In the genomic region with DNA sequence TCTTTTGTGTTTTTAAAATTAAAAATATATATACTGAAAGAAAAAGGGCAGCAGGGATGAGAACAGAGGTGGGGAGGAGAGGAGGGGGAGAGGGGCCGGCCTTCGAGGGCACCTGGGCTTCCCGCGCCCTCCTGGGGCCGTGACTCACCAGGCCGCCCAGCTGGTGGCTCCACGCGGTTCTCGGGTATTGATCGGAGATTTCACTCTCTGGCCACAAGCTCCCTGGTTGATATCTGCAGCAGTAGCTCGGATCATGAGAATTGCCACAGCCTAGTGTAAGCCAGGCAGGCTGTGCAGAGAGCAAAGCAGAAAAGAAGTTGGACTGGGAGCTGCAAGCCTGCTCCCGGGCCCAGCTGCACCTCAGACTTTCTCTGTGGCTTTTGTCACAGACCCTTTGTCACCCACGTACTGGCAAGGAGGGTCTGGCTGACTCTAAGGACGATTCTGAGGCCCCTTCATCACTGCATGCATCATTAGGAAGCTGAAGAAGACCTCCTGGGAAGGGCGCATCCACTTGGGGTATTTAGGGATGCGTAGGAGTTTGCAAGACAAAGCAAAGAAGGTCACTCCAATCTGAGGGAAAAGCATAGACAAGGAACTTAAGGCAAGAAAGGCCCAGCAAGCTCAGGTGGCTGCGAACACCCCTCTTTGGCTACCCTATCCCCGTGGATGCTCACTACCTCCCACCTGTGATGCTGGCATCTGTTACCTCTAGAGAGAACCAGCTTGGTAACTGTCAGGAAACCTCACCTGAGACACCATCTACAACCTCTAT, we compare ENCODE assay signal across 22 cellular contexts.
"Had no signal": no experiment of that assay in that cellular context is flagged by ENCODE, and none has a peak within 500 bp of the region (broad histone marks: within the 10 kb centered on the region; RNA-seq: fewer than 3 reads in every experiment).

No MANE protein-coding gene starts in this region.

- H3K9me3 ChIP-seq: mucosa of descending colon, ovary, thoracic aorta, upper lobe of left lung had no signal

- ATAC-seq: activated T-cell treated with anti-CD3 and anti-CD28 coated beads, Interleukin-2, amount 50 U/mL, for 72 hours; foreskin keratinocyte; left ventricle myocardium superior; mucosa of descending colon; sciatic nerve; stimulated activated naive B cell treated with anti-CD40 and anti-IgM and Interleukin-4, amounts not matched to agents 10 μg/mL and 1 μg/mL and 100 μg/mL, for 72 hours had no signal

- H3K27me3 ChIP-seq: foreskin keratinocyte, ovary, upper lobe of left lung had no signal

- H3K4me2 ChIP-seq: hepatocyte had no signal

- DNase-seq: activated CD4-positive, CD25-positive, alpha-beta regulatory T cell; activated gamma-delta T cell treated with Interleukin-2 at 50 U/mL for 16 hours; activated T-cell treated with anti-CD3 and anti-CD28 coated beads, Interleukin-2, amount 50 U/mL, for 72 hours; dorsolateral prefrontal cortex; foreskin keratinocyte; kidney glomerular epithelial cell; left ventricle myocardium superior; mesenchymal stem cell; mucosa of descending colon; naive B cell; stimulated activated naive B cell treated with anti-CD40 and anti-IgM and Interleukin-4, amounts not matched to agents 10 μg/mL and 1 μg/mL and 100 μg/mL, for 72 hours; T-helper 1 cell; T-helper 9 cell; upper lobe of left lung had no signal

- H3K9me3 Mint-ChIP-seq: activated T-cell treated with anti-CD3 and anti-CD28 coated beads, Interleukin-2, amount 50 U/mL, for 72 hours; neural crest cell had no signal

- H3K27ac Mint-ChIP-seq: activated naive CD8-positive, alpha-beta T cell; activated T-cell treated with anti-CD3 and anti-CD28 coated beads, Interleukin-2, amount 50 U/mL, for 72 hours; naive B cell; stimulated activated naive B cell treated with anti-CD40 and anti-IgM and Interleukin-4, amounts not matched to agents 10 μg/mL and 1 μg/mL and 100 μg/mL, for 72 hours had no signal

- H3K4me3 Mint-ChIP-seq: activated naive CD8-positive, alpha-beta T cell; activated T-cell treated with anti-CD3 and anti-CD28 coated beads, Interleukin-2, amount 50 U/mL, for 72 hours; neural crest cell; stimulated activated naive B cell treated with anti-CD40 and anti-IgM and Interleukin-4, amounts not matched to agents 10 μg/mL and 1 μg/mL and 100 μg/mL, for 72 hours had no signal

- H2AFZ ChIP-seq: hepatocyte had no signal

- H3K4me3 ChIP-seq: cardiac muscle cell, dorsolateral prefrontal cortex, hepatocyte, mucosa of descending colon, ovary, SK-N-MC, thoracic aorta, upper lobe of left lung had no signal

- H3K4me1 ChIP-seq: foreskin keratinocyte, upper lobe of left lung had no signal

- H3K4me1 Mint-ChIP-seq: naive B cell; neural crest cell; stimulated activated naive B cell treated with anti-CD40 and anti-IgM and Interleukin-4, amounts not matched to agents 10 μg/mL and 1 μg/mL and 100 μg/mL, for 72 hours had no signal

- H3K36me3 Mint-ChIP-seq: activated naive CD8-positive, alpha-beta T cell; naive B cell had no signal

- H3K27ac ChIP-seq: cardiac muscle cell, dorsolateral prefrontal cortex, foreskin keratinocyte, hepatocyte, ovary, SK-N-MC, thoracic aorta, upper lobe of left lung had no signal

- H3K36me3 ChIP-seq: cardiac muscle cell, ovary, thoracic aorta, upper lobe of left lung had no signal
